ENCODE assay signal across 14 cellular contexts in the genomic region with DNA sequence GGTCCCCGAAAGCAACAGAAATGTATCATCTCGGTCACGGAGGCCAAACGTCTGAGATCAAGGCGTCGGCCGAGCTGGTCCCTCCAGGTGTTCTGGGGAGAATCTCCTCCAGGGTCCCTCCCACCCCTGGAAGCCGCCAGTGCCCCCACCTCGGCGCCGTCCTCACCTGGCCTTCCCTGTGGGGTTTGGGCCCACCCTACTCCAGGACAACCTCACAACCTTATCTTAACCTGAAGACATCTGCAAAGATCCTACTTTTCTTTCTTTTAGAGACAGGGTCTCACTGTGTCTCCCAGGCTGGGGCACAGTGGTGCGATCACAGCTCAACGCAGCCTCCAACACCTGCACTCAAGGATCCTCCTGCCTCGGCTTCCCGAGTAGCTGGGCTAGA. TPM values are rescaled to one million over a fixed set of nuclear protein-coding genes. Genes with fewer than 3 reads are reported as not detected.
DNase-seq lines count a peak whose midpoint lies in the region; ATAC-seq, FAIRE-seq and TF ChIP-seq lines count a peak whose summit lies in the region.
"Had no signal": no experiment of that assay in that cellular context is flagged by ENCODE, and none has a peak within 500 bp of the region (broad histone marks: within the 10 kb centered on the region; RNA-seq: fewer than 3 reads in every experiment).

No MANE protein-coding gene starts in this region.

- H3K27ac Mint-ChIP-seq in WTC11 (no peak overlapping the region), glutamatergic neuron (ENCODE audit: unreplicated experiment) (no peak overlapping the region)
- H3K27ac Mint-ChIP-seq in stimulated activated memory B cell treated with anti-CD40 and anti-IgM and Interleukin-4, amounts not matched to agents 10 μg/mL and 1 μg/mL and 100 μg/mL, for 72 hours: peak overlapping the region; percentile 85

- no peak for FAIRE-seq in GM19239 (lab: Jason Lieb, UNC)
- FAIRE-seq in GM12891 (lab: Jason Lieb, UNC): no peak
- FAIRE-seq: colon had no signal

- no peak for ATAC-seq in activated T-cell treated with anti-CD3 and anti-CD28 coated beads, Interleukin-2, amount 50 U/mL, for 4 hours
- ATAC-seq in WTC11: no peak
- no peak for ATAC-seq in stimulated activated memory B cell treated with anti-CD40 and anti-IgM and Interleukin-4, amounts not matched to agents 10 μg/mL and 1 μg/mL and 100 μg/mL, for 72 hours
- ATAC-seq: left lung had no signal

- H3K36me3 Mint-ChIP-seq in activated T-cell treated with anti-CD3 and anti-CD28 coated beads, Interleukin-2, amount 50 U/mL, for 4 hours (ENCODE audit: insufficient read depth): no peaks in the 10 kb centered on the region
- H3K36me3 Mint-ChIP-seq in WTC11 (no peaks in the 10 kb centered on the region), glutamatergic neuron (ENCODE audit: unreplicated experiment) (no peaks in the 10 kb centered on the region)
- H3K36me3 Mint-ChIP-seq in stimulated activated memory B cell treated with anti-CD40 and anti-IgM and Interleukin-4, amounts not matched to agents 10 μg/mL and 1 μg/mL and 100 μg/mL, for 72 hours: peaks cover 15% of the 10 kb centered on the region

- DNase-seq in activated T-cell treated with anti-CD3 and anti-CD28 coated beads, Interleukin-2, amount 50 U/mL, for 4 hours: no peak
- DNase-seq in activated T-cell treated with anti-CD3 and anti-CD28 coated beads, Interleukin-2, amount 50 U/mL, for 1 hour: no peak
- DNase-seq in WTC11 (ENCODE audit: low spot score) (peak; percentile 4), glutamatergic neuron (peak; percentile 1), GM19239 (ENCODE audit: insufficient read length, low spot score) (no peak), testis (no peak), GM12891 (ENCODE audit: insufficient read length, low spot score) (no peak)
- DNase-seq: NCI-H2029 had no signal

- no peak overlapping the region for H3K27ac ChIP-seq in testis
- H3K27ac ChIP-seq: esophagus muscularis mucosa, HL-60, left lung, thoracic aorta had no signal

- WGBS in testis, 2 donors: 89 to 92% methylated on average over 15 of the region's 15 CpGs

- no peaks in the 10 kb centered on the region for H3K36me3 ChIP-seq in testis (ENCODE audit: low read depth, missing control alignments)
- H3K36me3 ChIP-seq: thoracic aorta had no signal

- no peaks in the 10 kb centered on the region for H3K9me3 ChIP-seq in testis
- H3K9me3 ChIP-seq: esophagus muscularis mucosa, left lung, thoracic aorta had no signal

- TF ChIP-seq CTCF in WTC11 (IDR thresholded peaks at IDR 0.05): no peak
- no peak for TF ChIP-seq CTCF in glutamatergic neuron (IDR thresholded peaks at IDR 0.05; ENCODE audit: partially characterized antibody, unreplicated experiment)
- TF ChIP-seq CTCF in testis (IDR thresholded peaks at IDR 0.05): no peak

- H3K4me1 ChIP-seq in testis: peaks cover 3% of the 10 kb centered on the region

- peaks cover 43% of the 10 kb centered on the region for H3K4me1 Mint-ChIP-seq in activated T-cell treated with anti-CD3 and anti-CD28 coated beads, Interleukin-2, amount 50 U/mL, for 4 hours (ENCODE audit: low read depth)
- no peaks in the 10 kb centered on the region for H3K4me1 Mint-ChIP-seq in WTC11
- peaks cover 2% of the 10 kb centered on the region for H3K4me1 Mint-ChIP-seq in glutamatergic neuron (ENCODE audit: low read depth, unreplicated experiment)
- H3K4me1 Mint-ChIP-seq in stimulated activated memory B cell treated with anti-CD40 and anti-IgM and Interleukin-4, amounts not matched to agents 10 μg/mL and 1 μg/mL and 100 μg/mL, for 72 hours: peaks cover 43% of the 10 kb centered on the region

- POLR2A ChIA-PET in WTC11 (lab: Charles Lee): no interaction called here

- CTCF ChIA-PET in WTC11 (lab: Charles Lee): interaction anchor here (0.6 kb wide), 1 partner anchor 112 kb away, joined by 7 read pairs; no protein-coding TSS in a partner anchor

- no peaks in the 10 kb centered on the region for H3K27me3 ChIP-seq in testis
- H3K27me3 ChIP-seq: esophagus muscularis mucosa had no signal

- peak overlapping the region; percentile 31 for H3K4me3 Mint-ChIP-seq in activated T-cell treated with anti-CD3 and anti-CD28 coated beads, Interleukin-2, amount 50 U/mL, for 4 hours
- H3K4me3 Mint-ChIP-seq in WTC11: no peak overlapping the region
- H3K4me3 Mint-ChIP-seq in glutamatergic neuron (ENCODE audit: unreplicated experiment): no peak overlapping the region
- H3K4me3 Mint-ChIP-seq in stimulated activated memory B cell treated with anti-CD40 and anti-IgM and Interleukin-4, amounts not matched to agents 10 μg/mL and 1 μg/mL and 100 μg/mL, for 72 hours: peak overlapping the region; percentile 57

- H3K4me3 ChIP-seq in testis: no peak overlapping the region
- H3K4me3 ChIP-seq: esophagus muscularis mucosa, left lung, thoracic aorta had no signal

- TF ChIP-seq POLR2A in testis (IDR thresholded peaks at IDR 0.05) (no peak), GM12891 (IDR thresholded peaks at IDR 0.05; ENCODE audit: low read depth, low read length) (no peak)

- H3K9me3 Mint-ChIP-seq in activated T-cell treated with anti-CD3 and anti-CD28 coated beads, Interleukin-2, amount 50 U/mL, for 4 hours: no peaks in the 10 kb centered on the region
- H3K9me3 Mint-ChIP-seq in WTC11 (no peaks in the 10 kb centered on the region), glutamatergic neuron (ENCODE audit: unreplicated experiment) (peaks cover 8% of the 10 kb centered on the region)
- no peaks in the 10 kb centered on the region for H3K9me3 Mint-ChIP-seq in stimulated activated memory B cell treated with anti-CD40 and anti-IgM and Interleukin-4, amounts not matched to agents 10 μg/mL and 1 μg/mL and 100 μg/mL, for 72 hours

- intact Hi-C loops in testis (cut with DNase I; ENCODE audit: low total_unique reads): no loop called here

- H3K27me3 Mint-ChIP-seq in activated T-cell treated with anti-CD3 and anti-CD28 coated beads, Interleukin-2, amount 50 U/mL, for 4 hours (ENCODE audit: low read depth): no peaks in the 10 kb centered on the region
- H3K27me3 Mint-ChIP-seq in WTC11 (ENCODE audit: low read depth): no peaks in the 10 kb centered on the region
- H3K27me3 Mint-ChIP-seq in glutamatergic neuron (ENCODE audit: unreplicated experiment): peaks cover 8% of the 10 kb centered on the region
- no peaks in the 10 kb centered on the region for H3K27me3 Mint-ChIP-seq in stimulated activated memory B cell treated with anti-CD40 and anti-IgM and Interleukin-4, amounts not matched to agents 10 μg/mL and 1 μg/mL and 100 μg/mL, for 72 hours

TF ChIP-seq in WTC11, 78 proteins besides CTCF, POLR2A, EP300 and RAD21 (continues in another document):
- no peak for TF ChIP-seq OVOL2 (CRISPR knock-in tag; IDR thresholded peaks at IDR 0.05; ENCODE audit: borderline replicate concordance)
- no peak for TF ChIP-seq HMGA2 (CRISPR knock-in tag; IDR thresholded peaks at IDR 0.05)
- TF ChIP-seq, protein P1, sequence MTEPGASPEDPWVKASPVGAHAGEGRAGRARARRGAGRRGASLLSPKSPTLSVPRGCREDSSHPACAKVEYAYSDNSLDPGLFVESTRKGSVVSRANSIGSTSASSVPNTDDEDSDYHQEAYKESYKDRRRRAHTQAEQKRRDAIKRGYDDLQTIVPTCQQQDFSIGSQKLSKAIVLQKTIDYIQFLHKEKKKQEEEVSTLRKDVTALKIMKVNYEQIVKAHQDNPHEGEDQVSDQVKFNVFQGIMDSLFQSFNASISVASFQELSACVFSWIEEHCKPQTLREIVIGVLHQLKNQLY (CRISPR knock-in tag; IDR thresholded peaks at IDR 0.05): no peak
- TF ChIP-seq, protein P2, sequence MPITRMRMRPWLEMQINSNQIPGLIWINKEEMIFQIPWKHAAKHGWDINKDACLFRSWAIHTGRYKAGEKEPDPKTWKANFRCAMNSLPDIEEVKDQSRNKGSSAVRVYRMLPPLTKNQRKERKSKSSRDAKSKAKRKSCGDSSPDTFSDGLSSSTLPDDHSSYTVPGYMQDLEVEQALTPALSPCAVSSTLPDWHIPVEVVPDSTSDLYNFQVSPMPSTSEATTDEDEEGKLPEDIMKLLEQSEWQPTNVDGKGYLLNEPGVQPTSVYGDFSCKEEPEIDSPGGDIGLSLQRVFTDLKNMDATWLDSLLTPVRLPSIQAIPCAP (CRISPR knock-in tag; IDR thresholded peaks at IDR 0.05): no peak

TF ChIP-seq in GM12891, 5 proteins besides CTCF, POLR2A, EP300 and RAD21:
- TF ChIP-seq TAF1 (IDR thresholded peaks at IDR 0.05; ENCODE audit: low read depth, low read length) (no peak), POU2F2 (IDR thresholded peaks at IDR 0.05; ENCODE audit: low read depth, low read length) (no peak), PAX5 (IDR thresholded peaks at IDR 0.05; ENCODE audit: insufficient read depth, low read length, severe bottlenecking) (no peak), POLR2AphosphoS5 (IDR thresholded peaks at IDR 0.05; ENCODE audit: low read depth, low read length) (no peak), SPI1 (IDR thresholded peaks at IDR 0.05; ENCODE audit: low read depth, low read length) (no peak)

RNA-seq across cellular contexts. Expression of a gene that starts 33.4 kb away (rescaled TPM):
- 10 to 100 TPM; 75.0 to 79.6 (median 79.5) TPM for total RNA-seq in activated T-cell treated with anti-CD3 and anti-CD28 coated beads, Interleukin-2, amount 50 U/mL, for 4 hours
- total RNA-seq in WTC11 (2021) (4.3 to 7.2 TPM (median 4.5 TPM) in 3 replicates), glutamatergic neuron (ENCODE audit: unreplicated experiment) (61.1 TPM), testis (10 to 100 TPM in 1 of 2 donors, 1 to 10 TPM in 1; 6.1 to 10.9 TPM)
- polyA plus RNA-seq in testis (ENCODE audit: insufficient read depth, low read depth, low replicate concordance): 2.4 TPM
- 8.1 TPM for polyA plus RNA-seq in GM12891 (2012; ENCODE audit: low read depth, missing spikeins)

RNA-seq across cellular contexts. Expression of a gene that starts 44.7 kb away (rescaled TPM):
- total RNA-seq in activated T-cell treated with anti-CD3 and anti-CD28 coated beads, Interleukin-2, amount 50 U/mL, for 4 hours: 10 to 100 TPM; 47.9 to 55.3 (median 52.1) TPM
- 73.0 to 82.0 TPM (median 73.4 TPM) in 3 replicates for total RNA-seq in WTC11 (2021)
- total RNA-seq in glutamatergic neuron (ENCODE audit: unreplicated experiment): 70.2 TPM
- total RNA-seq in testis: 100 to 1,000 TPM; 128 to 141 TPM
- 89.0 TPM for polyA plus RNA-seq in testis (ENCODE audit: insufficient read depth, low read depth, low replicate concordance)
- 27.1 TPM for polyA plus RNA-seq in GM12891 (2012; ENCODE audit: low read depth, missing spikeins)

RNA-seq across cellular contexts. Expression of a gene that starts 54.3 kb away (rescaled TPM):
- total RNA-seq in activated T-cell treated with anti-CD3 and anti-CD28 coated beads, Interleukin-2, amount 50 U/mL, for 4 hours: 10 to 100 TPM; 17.5 to 19.0 (median 18.9) TPM
- total RNA-seq in WTC11 (2021) (10.2 to 13.2 TPM (median 10.4 TPM) in 3 replicates), glutamatergic neuron (ENCODE audit: unreplicated experiment) (18.4 TPM), testis (10 to 100 TPM; 21.6 to 23.5 TPM)
- 8.8 TPM for polyA plus RNA-seq in testis (ENCODE audit: insufficient read depth, low read depth, low replicate concordance)
- polyA plus RNA-seq in GM12891 (2012; ENCODE audit: low read depth, missing spikeins): 6.2 TPM

Comparison
In these comparisons a context has a peak if more than half of its experiments do, and no peak if none do; other contexts are left out.
1. DNase-seq: peak in WTC11 (single experiment) and glutamatergic neuron (single experiment); none in activated T-cell treated with anti-CD3 and anti-CD28 coated beads, Interleukin-2, amount 50 U/mL, for 4 hours (single experiment), activated T-cell treated with anti-CD3 and anti-CD28 coated beads, Interleukin-2, amount 50 U/mL, for 1 hour (single experiment), GM19239 (single experiment), testis (single experiment) and GM12891 (single experiment).
2. H3K4me3 Mint-ChIP-seq: peak in activated T-cell treated with anti-CD3 and anti-CD28 coated beads, Interleukin-2, amount 50 U/mL, for 4 hours (single experiment) and stimulated activated memory B cell treated with anti-CD40 and anti-IgM and Interleukin-4, amounts not matched to agents 10 μg/mL and 1 μg/mL and 100 μg/mL, for 72 hours (single experiment); none in WTC11 (single experiment) and glutamatergic neuron (single experiment).